8 cellular contexts compared by ENCODE assay signal in the genomic region with DNA sequence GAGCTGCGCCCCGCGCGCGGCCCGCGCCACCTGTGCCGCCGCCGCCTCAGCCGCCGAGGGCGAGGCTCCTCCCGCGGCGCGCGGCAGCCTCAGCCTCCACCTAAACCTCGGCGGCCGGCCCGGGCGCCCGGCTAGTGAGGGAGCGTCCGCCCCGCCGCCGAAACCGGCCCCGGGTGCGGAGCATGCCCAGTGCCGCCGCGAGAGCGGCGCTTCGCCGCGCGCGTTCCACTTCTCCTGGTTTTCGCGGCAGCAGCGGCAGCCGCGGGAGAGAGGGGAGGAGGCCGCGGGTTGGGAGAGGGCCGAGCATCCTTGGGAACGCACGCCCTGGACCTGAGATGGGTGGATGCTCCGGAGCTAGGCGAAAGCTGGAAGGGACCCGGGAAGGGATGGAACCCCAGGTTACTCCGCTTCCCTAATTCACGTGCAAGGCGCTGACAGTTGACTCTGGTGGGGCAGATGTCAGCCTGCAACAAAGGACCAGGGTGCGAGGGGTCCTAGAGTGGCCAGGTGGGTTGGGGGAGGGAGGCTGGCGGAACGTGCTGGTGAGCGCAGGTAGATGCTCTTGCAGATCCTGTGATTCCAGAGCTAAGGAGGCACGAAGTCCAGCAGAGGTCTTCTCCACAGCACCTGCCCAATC. TPM values are rescaled to one million over a fixed set of nuclear protein-coding genes. Genes with fewer than 3 reads are reported as not detected.
DNase-seq lines count a peak whose midpoint lies in the region; ATAC-seq and TF ChIP-seq lines count a peak whose summit lies in the region.

CTNND2 (minus strand) TSS at position 177 of the 637 bp plus-strand sequence. CDS start 593 bp downstream, outside the sequence.

- no peaks in the 10 kb centered on the region for H3K79me2 ChIP-seq in osteoblast (ENCODE audit: insufficient read depth, low read length)

- DNase-seq in DMS153 treated with DMSO at 0.1 percent for 48 hours (lab: John Stamatoyannopoulos, UW; ENCODE audit: unreplicated experiment) (peak; percentile 39), SK-N-DZ (ENCODE audit: low spot score) (peak; percentile 95), head of caudate nucleus (peak; percentile 30 to 90 (median 78)), putamen (ENCODE audit: low spot score) (peak; percentile 81), osteoblast (ENCODE audit: insufficient read length, low spot score, missing footprints) (no peak)

- H4K20me1 ChIP-seq in osteoblast (ENCODE audit: insufficient read depth, low read length) = no peaks in the 10 kb centered on the region

- no peaks in the 10 kb centered on the region for H3K36me3 ChIP-seq in osteoblast (ENCODE audit: insufficient read depth, low read length)

- no peaks in the 10 kb centered on the region for H3K4me1 ChIP-seq in osteoblast (ENCODE audit: insufficient read depth, low read length)

- intact Hi-C loops in head of caudate nucleus (cut with DNase I) = loop anchor here (10.0 kb wide), 2 partner anchors 190 to 280 kb away; no protein-coding TSS in a partner anchor

- H3K4me3 ChIP-seq in osteoblast (ENCODE audit: insufficient read depth, low read length) = no peak within 1 kb of the TSS

- TF ChIP-seq CTCF in osteoblast (IDR thresholded peaks at IDR 0.05; ENCODE audit: extremely low read depth, low read depth, low read length) = no peak

- no peak within 1 kb of the TSS for H3K4me2 ChIP-seq in osteoblast (ENCODE audit: insufficient read depth, low read length)

- peaks cover 14% of the 10 kb centered on the region for H3K27me3 ChIP-seq in osteoblast (ENCODE audit: insufficient read depth, low read length)

- no peak within 1 kb of the TSS for H3K27ac ChIP-seq in osteoblast (ENCODE audit: low read depth, low read length)

- no peak within 1 kb of the TSS for H2AFZ ChIP-seq in osteoblast (ENCODE audit: low read length)

- ATAC-seq in HG03066 (IDR thresholded peaks at IDR 0.05; ENCODE audit: low read depth, unreplicated experiment) (peak; percentile 48), HG03442 (IDR thresholded peaks at IDR 0.05; ENCODE audit: unreplicated experiment) (no peak), HG03457 (IDR thresholded peaks at IDR 0.05; ENCODE audit: unreplicated experiment) (no peak)

- H3K9me3 ChIP-seq in osteoblast (ENCODE audit: low read depth, low read length) = no peaks in the 10 kb centered on the region

RNA-seq across cellular contexts. Expression of gene CTNND2, which starts in this region (rescaled TPM):
- polyA plus RNA-seq in SK-N-DZ (2014; cell fraction: cytosol; rRNA removed) = 37.8 and 43.1 TPM in 2 replicates
- 14.9 and 21.0 TPM in 2 replicates for polyA plus RNA-seq in SK-N-DZ (2014; cell fraction: nucleus; rRNA removed)
- total RNA-seq in osteoblast = not detected in 2 replicates
